35 cellular contexts compared by ENCODE assay signal in the genomic region with DNA sequence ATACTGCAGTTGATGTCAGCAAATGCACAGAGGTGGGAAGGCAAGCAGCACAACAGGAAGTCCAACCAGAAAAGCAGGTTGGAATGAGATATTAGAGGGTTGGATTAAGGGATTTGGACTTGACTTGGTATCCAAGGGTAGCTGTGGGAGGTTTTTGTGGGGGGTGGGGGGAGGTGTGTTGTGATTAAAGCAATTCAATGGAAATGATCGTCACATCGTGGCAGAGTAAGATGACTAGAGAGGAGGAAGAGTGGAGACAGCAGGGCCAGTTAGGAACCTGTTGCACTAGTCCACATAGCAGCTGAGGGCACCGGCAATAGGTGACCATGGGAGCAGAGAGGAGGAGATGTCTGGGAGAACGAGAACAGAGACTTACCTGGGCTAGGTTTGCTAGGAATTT. TPM values are rescaled to one million over a fixed set of nuclear protein-coding genes. Genes with fewer than 3 reads are reported as not detected.
A peak's percentile ranks its signal among the peaks of the same experiment; 100 is the strongest.
DNase-seq lines count a peak whose midpoint lies in the region; ATAC-seq and TF ChIP-seq lines count a peak whose summit lies in the region.
"Had no signal": no experiment of that assay in that cellular context is flagged by ENCODE, and none has a peak within 500 bp of the region (broad histone marks: within the 10 kb centered on the region; RNA-seq: fewer than 3 reads in every experiment).

No MANE protein-coding gene starts in this region.

- no peaks in the 10 kb centered on the region for H3K36me3 Mint-ChIP-seq in stimulated activated naive CD8-positive, alpha-beta T cell treated with anti-CD3 and anti-CD28 coated beads, Interleukin-15, Interleukin-2, amounts not matched to agents 100 ng/mL and 50 ng/mL, for 24 hours (ENCODE audit: low read depth)
- peaks cover 9% of the 10 kb centered on the region for H3K36me3 Mint-ChIP-seq in dendritic cell treated with granulocyte-macrophage colony-stimulating factor and Interleukin-4, amounts not matched to agents 40 ng/mL and 50 ng/mL, for 4 days (ENCODE audit: low read depth)
- H3K36me3 Mint-ChIP-seq in activated CD4-positive, alpha-beta memory T cell treated with anti-CD3 and anti-CD28 coated beads for 36 hours = no peaks in the 10 kb centered on the region
- H3K36me3 Mint-ChIP-seq in glutamatergic neuron (ENCODE audit: unreplicated experiment) = no peaks in the 10 kb centered on the region
- H3K36me3 Mint-ChIP-seq: mesothelial cell of epicardium had no signal

- H3K9me3 Mint-ChIP-seq in stimulated activated naive CD8-positive, alpha-beta T cell treated with anti-CD3 and anti-CD28 coated beads, Interleukin-15, Interleukin-2, amounts not matched to agents 100 ng/mL and 50 ng/mL, for 24 hours = no peaks in the 10 kb centered on the region
- no peaks in the 10 kb centered on the region for H3K9me3 Mint-ChIP-seq in stimulated activated naive CD8-positive, alpha-beta T cell treated with anti-CD3 and anti-CD28 coated beads, Interleukin-15, amount 100 ng/mL, for 72 hours
- no peaks in the 10 kb centered on the region for H3K9me3 Mint-ChIP-seq in dendritic cell treated with granulocyte-macrophage colony-stimulating factor and Interleukin-4, amounts not matched to agents 40 ng/mL and 50 ng/mL, for 4 days
- no peaks in the 10 kb centered on the region for H3K9me3 Mint-ChIP-seq in activated CD4-positive, alpha-beta memory T cell treated with anti-CD3 and anti-CD28 coated beads for 36 hours
- no peaks in the 10 kb centered on the region for H3K9me3 Mint-ChIP-seq in glutamatergic neuron (ENCODE audit: unreplicated experiment)
- H3K9me3 Mint-ChIP-seq: effector memory CD8-positive, alpha-beta T cell had no signal

- DNase-seq in stimulated activated naive CD8-positive, alpha-beta T cell treated with anti-CD3 and anti-CD28 coated beads, Interleukin-15, amount 100 ng/mL, for 72 hours = no peak
- DNase-seq in NCI-H510A (lab: John Stamatoyannopoulos, UW) (peak; percentile 30), glutamatergic neuron (no peak)
- DNase-seq in activated CD4-positive, alpha-beta memory T cell treated with anti-CD3 and anti-CD28 coated beads for 36 hours = no peak
- DNase-seq in stimulated activated CD4-positive, alpha-beta T cell treated with anti-CD3 and anti-CD28 coated beads, Interleukin-12 subunit alpha, Interleukin-12 subunit beta, amount 100 ng/mL, for 4 hours = no peak
- DNase-seq: ACHN; activated CD4-positive, alpha-beta T cell treated with anti-CD3 and anti-CD28 coated beads for 4 hours; activated effector memory CD4-positive, alpha-beta T cell treated with anti-CD3 and anti-CD28 coated beads, Interleukin-2, amount 50 U/mL, for 16 hours; BE2C; DMS79 treated with DMSO at 0.1 percent for 48 hours; effector memory CD8-positive, alpha-beta T cell; esophagus squamous epithelium; foreskin melanocyte; GF-D8; GOT3; heart right ventricle; KG1; kidney; MM.1S; NCI-H1105 treated with DMSO at 0.1 percent for 48 hours; NCI-H187 treated with DMSO at 0.1 percent for 48 hours; NCI-H2171 treated with DMSO at 0.1 percent for 48 hours; NCI-H524; NK-92 treated with Interleukin-12 subunit alpha and Interleukin-12 subunit beta, amount 100 ng/mL, for 24 hours; Peyer's patch; posterior cingulate gyrus; SHP77; stimulated activated CD4-positive, alpha-beta T cell treated with anti-CD3 and anti-CD28 coated beads, Interleukin-2, amount 100 ng/mL, for 24 hours; stimulated activated naive CD8-positive, alpha-beta T cell treated with anti-CD3 and anti-CD28 coated beads, Interleukin-15, Interleukin-2, amounts not matched to agents 100 U/mL and 50 U/mL, for 24 hours; T-helper 9 cell; uterus had no signal

- peak overlapping the region; percentile 58 for H3K27ac Mint-ChIP-seq in stimulated activated naive CD8-positive, alpha-beta T cell treated with anti-CD3 and anti-CD28 coated beads, Interleukin-15, Interleukin-2, amounts not matched to agents 100 ng/mL and 50 ng/mL, for 24 hours
- H3K27ac Mint-ChIP-seq in stimulated activated naive CD8-positive, alpha-beta T cell treated with anti-CD3 and anti-CD28 coated beads, Interleukin-15, amount 100 ng/mL, for 72 hours = no peak overlapping the region
- H3K27ac Mint-ChIP-seq in dendritic cell treated with granulocyte-macrophage colony-stimulating factor and Interleukin-4, amounts not matched to agents 40 ng/mL and 50 ng/mL, for 4 days = no peak overlapping the region
- H3K27ac Mint-ChIP-seq in activated CD4-positive, alpha-beta memory T cell treated with anti-CD3 and anti-CD28 coated beads for 36 hours = no peak overlapping the region
- no peak overlapping the region for H3K27ac Mint-ChIP-seq in glutamatergic neuron (ENCODE audit: unreplicated experiment)
- H3K27ac Mint-ChIP-seq: effector memory CD8-positive, alpha-beta T cell; mesothelial cell of epicardium had no signal

- no peaks in the 10 kb centered on the region for H3K27me3 Mint-ChIP-seq in stimulated activated naive CD8-positive, alpha-beta T cell treated with anti-CD3 and anti-CD28 coated beads, Interleukin-15, Interleukin-2, amounts not matched to agents 100 ng/mL and 50 ng/mL, for 24 hours
- H3K27me3 Mint-ChIP-seq in stimulated activated naive CD8-positive, alpha-beta T cell treated with anti-CD3 and anti-CD28 coated beads, Interleukin-15, amount 100 ng/mL, for 72 hours = no peaks in the 10 kb centered on the region
- H3K27me3 Mint-ChIP-seq in dendritic cell treated with granulocyte-macrophage colony-stimulating factor and Interleukin-4, amounts not matched to agents 40 ng/mL and 50 ng/mL, for 4 days = no peaks in the 10 kb centered on the region
- no peaks in the 10 kb centered on the region for H3K27me3 Mint-ChIP-seq in activated CD4-positive, alpha-beta memory T cell treated with anti-CD3 and anti-CD28 coated beads for 36 hours
- no peaks in the 10 kb centered on the region for H3K27me3 Mint-ChIP-seq in glutamatergic neuron (ENCODE audit: unreplicated experiment)
- H3K27me3 Mint-ChIP-seq: effector memory CD8-positive, alpha-beta T cell had no signal

- intact Hi-C loops in dendritic cell treated with granulocyte-macrophage colony-stimulating factor and Interleukin-4, amounts not matched to agents 40 ng/mL and 50 ng/mL, for 4 days (cut with micrococcal nuclease) = loop anchor here (5.0 kb wide), 1 partner anchor 66 kb away; a partner anchor contains a TSS
- intact Hi-C loops in activated CD4-positive, alpha-beta memory T cell treated with anti-CD3 and anti-CD28 coated beads for 36 hours (cut with micrococcal nuclease) = no loop called here

- no peak overlapping the region for H3K4me3 Mint-ChIP-seq in stimulated activated naive CD8-positive, alpha-beta T cell treated with anti-CD3 and anti-CD28 coated beads, Interleukin-15, Interleukin-2, amounts not matched to agents 100 ng/mL and 50 ng/mL, for 24 hours
- no peak overlapping the region for H3K4me3 Mint-ChIP-seq in stimulated activated naive CD8-positive, alpha-beta T cell treated with anti-CD3 and anti-CD28 coated beads, Interleukin-15, amount 100 ng/mL, for 72 hours
- H3K4me3 Mint-ChIP-seq in dendritic cell treated with granulocyte-macrophage colony-stimulating factor and Interleukin-4, amounts not matched to agents 40 ng/mL and 50 ng/mL, for 4 days = peak overlapping the region; percentile 14
- no peak overlapping the region for H3K4me3 Mint-ChIP-seq in activated CD4-positive, alpha-beta memory T cell treated with anti-CD3 and anti-CD28 coated beads for 36 hours
- H3K4me3 Mint-ChIP-seq in glutamatergic neuron (ENCODE audit: unreplicated experiment) = no peak overlapping the region
- H3K4me3 Mint-ChIP-seq: mesothelial cell of epicardium had no signal

- CTCF ChIA-PET in activated CD4-positive, alpha-beta memory T cell treated with anti-CD3 and anti-CD28 coated beads for 36 hours (lab: Charles Lee) = no interaction called here

- POLR2A ChIA-PET in activated CD4-positive, alpha-beta memory T cell treated with anti-CD3 and anti-CD28 coated beads for 36 hours (lab: Charles Lee) = no interaction called here

- H3K4me1 Mint-ChIP-seq in stimulated activated naive CD8-positive, alpha-beta T cell treated with anti-CD3 and anti-CD28 coated beads, Interleukin-15, Interleukin-2, amounts not matched to agents 100 ng/mL and 50 ng/mL, for 24 hours (ENCODE audit: low read depth) = peaks cover 29% of the 10 kb centered on the region
- H3K4me1 Mint-ChIP-seq in stimulated activated naive CD8-positive, alpha-beta T cell treated with anti-CD3 and anti-CD28 coated beads, Interleukin-15, amount 100 ng/mL, for 72 hours = peaks cover 27% of the 10 kb centered on the region
- peaks cover 27% of the 10 kb centered on the region for H3K4me1 Mint-ChIP-seq in dendritic cell treated with granulocyte-macrophage colony-stimulating factor and Interleukin-4, amounts not matched to agents 40 ng/mL and 50 ng/mL, for 4 days (ENCODE audit: low read depth)
- peaks cover 19% of the 10 kb centered on the region for H3K4me1 Mint-ChIP-seq in activated CD4-positive, alpha-beta memory T cell treated with anti-CD3 and anti-CD28 coated beads for 36 hours (ENCODE audit: low read depth)
- no peaks in the 10 kb centered on the region for H3K4me1 Mint-ChIP-seq in glutamatergic neuron (ENCODE audit: low read depth, unreplicated experiment)

- no peak for ATAC-seq in stimulated activated naive CD8-positive, alpha-beta T cell treated with anti-CD3 and anti-CD28 coated beads, Interleukin-15, amount 100 ng/mL, for 72 hours
- no peak for ATAC-seq in HG03159 (IDR thresholded peaks at IDR 0.05; ENCODE audit: unreplicated experiment)
- ATAC-seq: effector memory CD8-positive, alpha-beta T cell; heart right ventricle; stimulated activated naive CD8-positive, alpha-beta T cell treated with anti-CD3 and anti-CD28 coated beads, Interleukin-15, Interleukin-2, amounts not matched to agents 100 U/mL and 50 U/mL, for 24 hours had no signal

- TF ChIP-seq CTCF in glutamatergic neuron (IDR thresholded peaks at IDR 0.05; ENCODE audit: partially characterized antibody, unreplicated experiment) = no peak

RNA-seq across cellular contexts. Expression of a gene that starts 2.4 kb away (rescaled TPM):
- total RNA-seq in activated CD4-positive, alpha-beta memory T cell treated with anti-CD3 and anti-CD28 coated beads for 36 hours = 1 to 10 TPM; 6.0 to 6.2 TPM
- 1.0 TPM for total RNA-seq in glutamatergic neuron (ENCODE audit: unreplicated experiment)
